ENCODE assay signal across 1 cellular context in the genomic region with DNA sequence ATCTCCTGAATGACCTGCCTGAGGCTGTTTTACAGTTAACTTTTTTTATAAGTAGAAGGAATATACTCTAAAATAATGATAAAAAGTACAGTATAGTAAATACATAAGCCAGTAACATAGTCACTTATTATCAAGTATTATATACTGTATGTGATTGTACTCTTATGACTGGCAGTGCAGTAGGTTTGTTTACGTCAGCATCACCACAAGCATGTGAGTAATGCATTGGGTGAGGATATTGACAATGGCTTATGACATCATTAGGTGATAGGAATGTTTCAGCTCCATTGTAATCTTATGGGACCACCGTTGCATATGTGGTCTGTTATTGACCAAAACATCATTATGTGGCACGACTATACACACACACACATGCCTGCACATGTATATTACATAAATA.
TF ChIP-seq lines count a peak whose summit lies in the region.

No MANE protein-coding gene starts in this region.

TF ChIP-seq in HepG2, 621 proteins besides CTCF, POLR2A, EP300 and RAD21:
- TF ChIP-seq ATF7 (IDR thresholded peaks at IDR 0.05), result 0 out of 2 replicates have a peak, but pooled peaks have one; percentile 29
- TF ChIP-seq ATF7 (CRISPR knock-in tag; IDR thresholded peaks at IDR 0.05), result no peak
- no peak for TF ChIP-seq IKZF1 (IDR thresholded peaks at IDR 0.05)
- TF ChIP-seq CREB1 (IDR thresholded peaks at IDR 0.05), result peak; percentile 49; the same call in 1 of the 2 replicates
- no peak for TF ChIP-seq CREB1 (CRISPR knock-in tag; IDR thresholded peaks at IDR 0.05)
